ENCODE assay signal across 9 cellular contexts in genomic region chr11:6480299-6480914, GRCh38. TPM values are rescaled to one million over a fixed set of nuclear protein-coding genes. Genes with fewer than 3 reads are reported as not detected.
DNase-seq lines count a peak whose midpoint lies in the region; ATAC-seq and TF ChIP-seq lines count a peak whose summit lies in the region.
"Had no signal": no experiment of that assay in that cellular context is flagged by ENCODE, and none has a peak within 500 bp of the region (broad histone marks: within the 10 kb centered on the region; RNA-seq: fewer than 3 reads in every experiment).

No MANE protein-coding gene starts in this region.

- ATAC-seq in memory B cell (ENCODE audit: low read depth) (no peak), GM21737 (IDR thresholded peaks at IDR 0.05; ENCODE audit: unreplicated experiment) (no peak)

- H3K27ac ChIP-seq in brain microvascular endothelial cell (peak overlapping the region; percentile 91), urinary bladder (ENCODE audit: low read depth) (peak overlapping the region; percentile 89)

- no peaks in the 10 kb centered on the region for H3K4me1 ChIP-seq in urinary bladder (ENCODE audit: insufficient read depth)

- H3K36me3 Mint-ChIP-seq in activated naive CD4-positive, alpha-beta T cell treated with anti-CD3 and anti-CD28 coated beads, Interleukin-2, amount 10 ng/mL, durations not matched to agents 7 days and 5 days = peaks cover 45% of the 10 kb centered on the region
- H3K36me3 Mint-ChIP-seq in memory B cell = peaks cover 12% of the 10 kb centered on the region

- H3K36me3 ChIP-seq in brain microvascular endothelial cell (replicated peaks) = peaks cover 52% of the 10 kb centered on the region
- H3K36me3 ChIP-seq in urinary bladder (ENCODE audit: insufficient read depth) = peaks cover 2% of the 10 kb centered on the region

- no peaks in the 10 kb centered on the region for H3K9me3 Mint-ChIP-seq in activated naive CD4-positive, alpha-beta T cell treated with anti-CD3 and anti-CD28 coated beads, Interleukin-2, amount 10 ng/mL, durations not matched to agents 7 days and 5 days
- H3K9me3 Mint-ChIP-seq in memory B cell = no peaks in the 10 kb centered on the region

- CTCF ChIA-PET in activated naive CD4-positive, alpha-beta T cell treated with anti-CD3 and anti-CD28 coated beads, Interleukin-2, amount 10 ng/mL, durations not matched to agents 7 days and 5 days (lab: Charles Lee) = no interaction called here

- H3K27me3 Mint-ChIP-seq in activated naive CD4-positive, alpha-beta T cell treated with anti-CD3 and anti-CD28 coated beads, Interleukin-2, amount 10 ng/mL, durations not matched to agents 7 days and 5 days = no peaks in the 10 kb centered on the region
- no peaks in the 10 kb centered on the region for H3K27me3 Mint-ChIP-seq in memory B cell

- TF ChIP-seq CTCF in brain microvascular endothelial cell (IDR thresholded peaks at IDR 0.05; ENCODE audit: low read depth, low read length, missing control alignments) = no peak

- H3K27ac Mint-ChIP-seq in activated naive CD4-positive, alpha-beta T cell treated with anti-CD3 and anti-CD28 coated beads, Interleukin-2, amount 10 ng/mL, durations not matched to agents 7 days and 5 days = peak overlapping the region; percentile 96
- peak overlapping the region; percentile 98 for H3K27ac Mint-ChIP-seq in memory B cell

- WGBS in urinary bladder = 53% methylated on average over 9 of the region's 9 CpGs

- in situ Hi-C loops in brain microvascular endothelial cell (cut with HindIII; ENCODE audit: low pct_ligation_motif_present, low sequenced_read_pairs) = no loop called here

- peak overlapping the region; percentile 98 for H3K4me3 ChIP-seq in brain microvascular endothelial cell (ENCODE audit: low read depth, low read length)
- peak overlapping the region; percentile 68 for H3K4me3 ChIP-seq in urinary bladder (ENCODE audit: low read depth, low read length)

- no peaks in the 10 kb centered on the region for H3K27me3 ChIP-seq in brain microvascular endothelial cell (replicated peaks)

- peak overlapping the region; percentile 82 for H3K4me3 Mint-ChIP-seq in activated naive CD4-positive, alpha-beta T cell treated with anti-CD3 and anti-CD28 coated beads, Interleukin-2, amount 10 ng/mL, durations not matched to agents 7 days and 5 days
- H3K4me3 Mint-ChIP-seq in memory B cell = peak overlapping the region; percentile 93

- DNase-seq in activated naive CD4-positive, alpha-beta T cell treated with anti-CD3 and anti-CD28 coated beads, Interleukin-2, amount 10 ng/mL, durations not matched to agents 7 days and 5 days = no peak
- no peak for DNase-seq in activated naive CD4-positive, alpha-beta T cell (lab: John Stamatoyannopoulos, UW)
- DNase-seq in brain microvascular endothelial cell (no peak), memory B cell (ENCODE audit: low spot score in 2 of 2) (no peak), NCI-H2171 (lab: John Stamatoyannopoulos, UW) (no peak), NCI-H2107 (lab: John Stamatoyannopoulos, UW) (no peak)

- H3K4me1 Mint-ChIP-seq in activated naive CD4-positive, alpha-beta T cell treated with anti-CD3 and anti-CD28 coated beads, Interleukin-2, amount 10 ng/mL, durations not matched to agents 7 days and 5 days = peaks cover 42% of the 10 kb centered on the region
- peaks cover 21% of the 10 kb centered on the region for H3K4me1 Mint-ChIP-seq in memory B cell

RNA-seq across cellular contexts. Expression of gene ARFIP2, which starts 0.7 kb away (rescaled TPM):
- total RNA-seq in urinary bladder = 25.6 TPM
- polyA plus RNA-seq in urinary bladder = 34.1 TPM

RNA-seq across cellular contexts. Expression of gene TIMM10B, which starts 0.9 kb away (rescaled TPM):
- 25.9 TPM for total RNA-seq in urinary bladder
- polyA plus RNA-seq in urinary bladder = 35.1 TPM

RNA-seq across cellular contexts. Expression of gene TRIM3, which starts 6.7 kb away (rescaled TPM):
- total RNA-seq in urinary bladder = 17.7 TPM
- 29.7 TPM for polyA plus RNA-seq in urinary bladder

RNA-seq across cellular contexts. Expression of gene DNHD1, which starts 16.7 kb away (rescaled TPM):
- total RNA-seq in urinary bladder = 13.4 TPM
- polyA plus RNA-seq in urinary bladder = 3.7 TPM

RNA-seq across cellular contexts. Expression of gene HPX, which starts 39.6 kb away (rescaled TPM):
- total RNA-seq in urinary bladder = 1.1 TPM
- polyA plus RNA-seq in urinary bladder = 3.3 TPM
- total RNA-seq: lung microvascular endothelial cell had no signal
